ENCODE assay signal across 19 cellular contexts in the genomic region with DNA sequence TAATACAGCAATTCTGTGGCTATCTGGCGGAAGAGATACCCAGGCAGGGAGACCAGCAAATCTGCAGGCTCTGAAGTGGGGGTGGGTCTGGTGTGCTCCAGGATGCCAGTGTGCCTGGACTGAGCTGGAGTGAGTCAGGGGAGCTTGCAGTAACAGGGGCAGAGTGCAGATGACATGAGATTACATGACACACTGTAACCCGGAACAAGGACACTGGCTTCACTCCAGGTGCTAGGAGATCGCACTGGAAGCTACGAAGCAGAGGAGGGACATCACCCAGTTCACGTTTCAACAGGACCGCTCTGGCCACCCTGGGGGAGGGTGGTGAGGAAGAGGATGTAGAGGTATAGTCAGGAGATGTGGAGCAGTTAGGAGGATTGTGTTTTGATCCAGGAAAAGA.
"Had no signal": no experiment of that assay in that cellular context is flagged by ENCODE, and none has a peak within 500 bp of the region (broad histone marks: within the 10 kb centered on the region; RNA-seq: fewer than 3 reads in every experiment).

No MANE protein-coding gene starts in this region.

- H3K4me1 ChIP-seq: SJCRH30 had no signal

- H3K27ac ChIP-seq: SJCRH30 had no signal

- H3K9me3 ChIP-seq: MG63, SJCRH30 had no signal

- ATAC-seq: SK-N-SH treated with all-trans-retinoic acid at 6 μM for 48 hours had no signal

- H3K27me3 ChIP-seq: MG63, SJCRH30 had no signal

- H3K4me3 ChIP-seq: MG63, SJCRH30 had no signal

- DNase-seq: KBM-7, MG63, NCI-H1092, NCI-H1105 treated with DMSO at 0.1 percent for 48 hours, NCI-H1417 treated with DMSO at 0.1 percent for 48 hours, NCI-H146, NCI-H1694 treated with DMSO at 0.1 percent for 48 hours, NCI-H1930, NCI-H2081, NCI-H2107, NCI-H2227 treated with DMSO at 0.1 percent for 48 hours, NCI-H524 treated with DMSO at 0.1 percent for 48 hours, NCI-H69, NCI-H774, RPMI8226, SHP77 treated with DMSO at 0.1 percent for 48 hours, SJCRH30 had no signal

- FAIRE-seq: RCC 7860 had no signal

- H3K36me3 ChIP-seq: MG63, SJCRH30 had no signal
